ENCODE assay signal across 1 cellular context in the genomic region with DNA sequence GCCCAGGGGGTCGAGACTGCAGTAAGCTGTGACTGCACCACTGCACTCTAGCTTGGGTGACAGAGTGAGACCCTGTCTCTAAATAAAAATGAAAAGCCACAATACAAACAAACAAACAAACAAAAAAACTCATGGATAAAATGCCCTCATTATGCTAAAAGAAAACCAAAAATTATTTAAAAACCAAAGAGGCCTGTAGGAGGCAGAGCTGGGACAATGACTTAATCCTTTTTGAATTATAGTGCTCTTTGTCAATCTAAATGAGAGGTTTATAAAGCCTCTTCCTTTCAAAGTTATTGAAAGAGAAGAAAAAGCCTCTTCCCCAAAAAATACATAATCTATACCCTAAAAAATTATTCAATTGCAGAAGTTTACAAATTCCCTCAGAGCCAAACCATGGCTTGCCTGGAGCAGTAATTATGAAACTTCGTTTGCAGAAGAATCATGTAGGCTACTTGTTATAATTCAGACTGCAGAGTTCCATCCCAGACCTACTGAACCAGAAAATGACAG.
TF ChIP-seq lines count a peak whose summit lies in the region.

No MANE protein-coding gene starts in this region.

TF ChIP-seq in HCT116, 20 proteins besides CTCF, POLR2A, EP300 and RAD21:
- no peak for TF ChIP-seq CEBPB (IDR thresholded peaks at IDR 0.05; ENCODE audit: low read depth)
- TF ChIP-seq YY1 (IDR thresholded peaks at IDR 0.05; ENCODE audit: extremely low read depth, insufficient replicate concordance, low read depth, low read length) = no peak
- no peak for TF ChIP-seq JUND (IDR thresholded peaks at IDR 0.05)
- no peak for TF ChIP-seq ZBTB33 (IDR thresholded peaks at IDR 0.05; ENCODE audit: extremely low read depth, insufficient replicate concordance, low read length)
- no peak for TF ChIP-seq TCF7L2 (IDR thresholded peaks at IDR 0.05; ENCODE audit: borderline replicate concordance, extremely low read depth, insufficient read depth, insufficient read length)
- TF ChIP-seq, protein P1, sequence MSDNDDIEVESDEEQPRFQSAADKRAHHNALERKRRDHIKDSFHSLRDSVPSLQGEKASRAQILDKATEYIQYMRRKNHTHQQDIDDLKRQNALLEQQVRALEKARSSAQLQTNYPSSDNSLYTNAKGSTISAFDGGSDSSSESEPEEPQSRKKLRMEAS (IDR thresholded peaks at IDR 0.05) = no peak
- TF ChIP-seq SP1 (IDR thresholded peaks at IDR 0.05; ENCODE audit: low read depth) = no peak
- no peak for TF ChIP-seq ZFX (IDR thresholded peaks at IDR 0.05)
